In genomic region chr13:87954116-87954515, GRCh38 we compare ENCODE assay signal across 23 cellular contexts.
DNase-seq lines count a peak whose midpoint lies in the region; ATAC-seq and TF ChIP-seq lines count a peak whose summit lies in the region.
"Had no signal": no experiment of that assay in that cellular context is flagged by ENCODE, and none has a peak within 500 bp of the region (broad histone marks: within the 10 kb centered on the region; RNA-seq: fewer than 3 reads in every experiment).

No MANE protein-coding gene starts in this region.

- DNase-seq in COLO829 (ENCODE audit: low spot score): peak; percentile 71
- no peak for DNase-seq in Karpas-422
- peak; percentile 84 for DNase-seq in SK-MEL-5 (ENCODE audit: low read depth, low spot score)
- peak in 1 of 2 donors; percentile 24 for DNase-seq in foreskin keratinocyte
- no peak for DNase-seq in CD4-positive, alpha-beta T cell
- DNase-seq in GM10248 (ENCODE audit: extremely low spot score): no peak
- DNase-seq: DMS79; GOT3; KG1; NCI-H1105; NCI-H146; NCI-H2029; NCI-H2227 treated with DMSO at 0.1 percent for 48 hours; NCI-H524; NCI-H774; NK-92 treated with Interleukin-12 subunit alpha and Interleukin-12 subunit beta, amount 100 ng/mL, for 24 hours; Right ventricle myocardium superior; T-cell had no signal

- H3K4me1 Mint-ChIP-seq in CD4-positive, alpha-beta T cell (ENCODE audit: low read depth): no peaks in the 10 kb centered on the region
- H3K4me1 Mint-ChIP-seq: B cell, CD14-positive monocyte, T-cell had no signal

- no peak overlapping the region for H3K27ac ChIP-seq in Karpas-422 (ENCODE audit: low read length)
- no peak overlapping the region for H3K27ac ChIP-seq in foreskin keratinocyte
- H3K27ac ChIP-seq in CD4-positive, alpha-beta T cell (ENCODE audit: low read depth, low read length): no peak overlapping the region

- H3K36me3 Mint-ChIP-seq in CD4-positive, alpha-beta T cell (ENCODE audit: low read depth): no peaks in the 10 kb centered on the region
- H3K36me3 Mint-ChIP-seq: CD14-positive monocyte, T-cell had no signal

- no peaks in the 10 kb centered on the region for H3K9me3 ChIP-seq in Karpas-422 (ENCODE audit: low read length)
- H3K9me3 ChIP-seq in CD4-positive, alpha-beta T cell (ENCODE audit: control insufficient read depth, low read length): no peaks in the 10 kb centered on the region

- POLR2A ChIA-PET in CD4-positive, alpha-beta T cell (lab: Charles Lee): no interaction called here
- POLR2A ChIA-PET in GM10248 (lab: Yijun Ruan, JAX): no interaction called here

- no peaks in the 10 kb centered on the region for H4K20me1 ChIP-seq in Karpas-422 (ENCODE audit: insufficient read depth, low read depth, low read length)

- no peaks in the 10 kb centered on the region for H3K9me3 Mint-ChIP-seq in CD4-positive, alpha-beta T cell

- no peaks in the 10 kb centered on the region for H3K79me2 ChIP-seq in Karpas-422 (ENCODE audit: low read length)

- no peak overlapping the region for H3K27ac Mint-ChIP-seq in CD4-positive, alpha-beta T cell
- H3K27ac Mint-ChIP-seq: B cell, CD14-positive monocyte, T-cell had no signal

- no peaks in the 10 kb centered on the region for H3K9me2 ChIP-seq in Karpas-422 (replicated peaks; ENCODE audit: insufficient read depth, low read length)

- no peaks in the 10 kb centered on the region for H3K36me3 ChIP-seq in Karpas-422 (ENCODE audit: insufficient read depth, low read length)

- CTCF ChIA-PET in CD4-positive, alpha-beta T cell (lab: Charles Lee): no interaction called here
- CTCF ChIA-PET in GM10248 (lab: Yijun Ruan, JAX): no interaction called here

- intact Hi-C loops in CD4-positive, alpha-beta T cell (cut with DNase I, micrococcal nuclease): no loop called here

- in situ Hi-C loops in SK-MEL-5 (cut with HindIII; ENCODE audit: low pct_unique_long_range_greater_than_20kb, low sequenced_read_pairs): no loop called here

- no peak overlapping the region for H3K4me3 ChIP-seq in Karpas-422 (ENCODE audit: low read length)
- H3K4me3 ChIP-seq: SK-N-MC had no signal

- ATAC-seq in foreskin keratinocyte: peak; percentile 38
- no peak for ATAC-seq in CD4-positive, alpha-beta T cell (ENCODE audit: poor library complexity)
- no peak for ATAC-seq in HG03175 (IDR thresholded peaks at IDR 0.05; ENCODE audit: unreplicated experiment)
- ATAC-seq in GM18858 (IDR thresholded peaks at IDR 0.05; ENCODE audit: unreplicated experiment): no peak
- ATAC-seq: T-cell had no signal

- H3K27me3 Mint-ChIP-seq in CD4-positive, alpha-beta T cell: no peaks in the 10 kb centered on the region
- H3K27me3 Mint-ChIP-seq: B cell, T-cell had no signal

- H3K4me1 ChIP-seq in Karpas-422 (ENCODE audit: low read length) (peaks cover 16% of the 10 kb centered on the region), foreskin keratinocyte (no peaks in the 10 kb centered on the region)

- H3K27me3 ChIP-seq in Karpas-422 (ENCODE audit: low read length): no peaks in the 10 kb centered on the region
- no peaks in the 10 kb centered on the region for H3K27me3 ChIP-seq in foreskin keratinocyte
- H3K27me3 ChIP-seq in CD4-positive, alpha-beta T cell (ENCODE audit: control insufficient read depth, insufficient read depth, low read length): no peaks in the 10 kb centered on the region

- H3K4me3 Mint-ChIP-seq in CD4-positive, alpha-beta T cell: no peak overlapping the region
- H3K4me3 Mint-ChIP-seq: B cell, CD14-positive monocyte, T-cell had no signal

- H3K4me2 ChIP-seq in Karpas-422 (ENCODE audit: low read depth, low read length, poor library complexity, severe bottlenecking): no peak overlapping the region

- H3K9ac ChIP-seq in Karpas-422 (ENCODE audit: low read length): no peak overlapping the region

- TF ChIP-seq CTCF in foreskin keratinocyte (conservative IDR thresholded peaks at IDR 0.05): no peak
- no peak for TF ChIP-seq CTCF in CD4-positive, alpha-beta T cell (IDR thresholded peaks at IDR 0.05)
- TF ChIP-seq CTCF in GM10248 (IDR thresholded peaks at IDR 0.05; ENCODE audit: control extremely low read depth, extremely low read depth, low read depth, missing control alignments): no peak

- peak overlapping the region; percentile 86; the same call in 1 of the 2 replicates for H2AFZ ChIP-seq in Karpas-422 (ENCODE audit: low read length)

Comparison
In these comparisons a context has a peak if more than half of its experiments do, and no peak if none do; other contexts are left out.
1. DNase-seq: peak in COLO829 (single experiment) and SK-MEL-5 (single experiment); none in Karpas-422 (single experiment), CD4-positive, alpha-beta T cell (0 of 10) and GM10248 (single experiment).